In the genomic region with DNA sequence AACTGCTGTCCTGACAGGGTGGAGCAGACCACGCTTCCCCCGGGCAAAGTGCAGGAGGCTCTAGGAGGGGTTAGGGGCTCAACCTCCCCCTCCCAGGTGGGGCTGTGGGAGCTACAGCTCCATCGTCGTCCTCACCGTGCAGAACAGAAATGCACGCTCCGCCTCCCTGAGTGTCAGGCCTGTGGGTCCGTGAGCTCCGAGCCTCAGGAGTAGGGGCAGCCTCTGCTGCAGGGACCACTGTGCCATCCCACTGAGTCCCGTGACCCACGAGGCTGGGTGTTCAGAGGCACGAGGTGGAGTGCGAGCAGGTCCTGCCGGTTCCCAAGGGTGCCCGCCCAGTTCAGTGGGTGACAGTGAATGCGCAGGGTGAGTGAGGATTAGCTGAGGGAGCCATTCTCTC, we compare ENCODE assay signal across 22 cellular contexts. TPM values are rescaled to one million over a fixed set of nuclear protein-coding genes. Genes with fewer than 3 reads are reported as not detected.
DNase-seq lines count a peak whose midpoint lies in the region; ATAC-seq, FAIRE-seq and TF ChIP-seq lines count a peak whose summit lies in the region.
"Had no signal": no experiment of that assay in that cellular context is flagged by ENCODE, and none has a peak within 500 bp of the region (broad histone marks: within the 10 kb centered on the region; RNA-seq: fewer than 3 reads in every experiment).

No MANE protein-coding gene starts in this region.

- H3K79me2 ChIP-seq in MM.1S (ENCODE audit: low read length) = no peaks in the 10 kb centered on the region

- H3K4me2 ChIP-seq in MM.1S (ENCODE audit: low read depth, low read length) = no peak overlapping the region

- peak; percentile 66 for FAIRE-seq in urothelium cell line (lab: Jason Lieb, UNC)
- FAIRE-seq: GM12891, GM18507 had no signal

- 81 to 82% methylated on average over 16 of the region's 16 CpGs for WGBS in heart right ventricle, 2 donors

- no peak overlapping the region for H2AFZ ChIP-seq in MM.1S (ENCODE audit: low read length)

- TF ChIP-seq CTCF in coronary artery (IDR thresholded peaks at IDR 0.05) (no peak), heart right ventricle (IDR thresholded peaks at IDR 0.05) (no peak), MM.1S (IDR thresholded peaks at IDR 0.05; ENCODE audit: low read length) (no peak)

- peaks cover 0 to 67% (median 32%) of the 10 kb centered on the region in 9 donors for H3K4me1 ChIP-seq in heart right ventricle
- peaks cover 34% of the 10 kb centered on the region for H3K4me1 ChIP-seq in rectal smooth muscle tissue (ENCODE audit: control insufficient read depth, insufficient read depth, low read length)
- no peaks in the 10 kb centered on the region for H3K4me1 ChIP-seq in MM.1S (ENCODE audit: low read length)

- DNase-seq in coronary artery (ENCODE audit: low spot score) (peak; percentile 69), heart right ventricle (no peak), urothelium cell line (ENCODE audit: low spot score) (no peak), KG1 (lab: John Stamatoyannopoulos, UW) (no peak), MM.1S (no peak)
- DNase-seq in activated CD4-positive, alpha-beta T cell treated with anti-CD3 and anti-CD28 coated beads for 48 hours = no peak
- DNase-seq: COR-L47, GF-D8, GOT3, Karpas-422, MG63, NCI-H1105, NCI-H1694, NCI-H2107, NCI-H345, NCI-H526 treated with DMSO at 0.1 percent for 48 hours, PC-3 had no signal

- no peak overlapping the region for H3K9ac ChIP-seq in rectal smooth muscle tissue (ENCODE audit: low read length)
- no peak overlapping the region for H3K9ac ChIP-seq in MM.1S (ENCODE audit: low read length)

- peak in 6 of 8 donors; percentile 20 to 48 (median 32) for ATAC-seq in heart right ventricle
- ATAC-seq: PC-3 had no signal

- H3K36me3 ChIP-seq in heart right ventricle (no peaks in the 10 kb centered on the region), rectal smooth muscle tissue (ENCODE audit: control insufficient read depth, insufficient read depth, low read length) (no peaks in the 10 kb centered on the region), MM.1S (replicated peaks; ENCODE audit: insufficient read depth, low read length) (no peaks in the 10 kb centered on the region)
- H3K36me3 ChIP-seq: MG63, SJSA1 had no signal

- no peaks in the 10 kb centered on the region for H3K9me2 ChIP-seq in MM.1S (replicated peaks; ENCODE audit: insufficient read depth, low read length)

- H3F3A ChIP-seq in MM.1S (ENCODE audit: insufficient read depth, low read length) = no peaks in the 10 kb centered on the region

- H4K20me1 ChIP-seq in MM.1S (ENCODE audit: insufficient read depth, low read length) = no peaks in the 10 kb centered on the region

- H3K27ac ChIP-seq in coronary artery (peak overlapping the region; percentile 65 to 76), heart right ventricle (peak overlapping the region in 4 of 10 donors; percentile 6 to 29 (median 16)), rectal smooth muscle tissue (ENCODE audit: low read depth, low read length) (peak overlapping the region; percentile 75), MM.1S (ENCODE audit: low read length) (no peak overlapping the region)
- H3K27ac ChIP-seq: RWPE1, SJSA1 had no signal

- H3K9me3 ChIP-seq in heart right ventricle (peaks cover 0 to 5% (median 0%) of the 10 kb centered on the region in 11 donors), MM.1S (replicated peaks; ENCODE audit: insufficient read depth, low read length) (no peaks in the 10 kb centered on the region)
- H3K9me3 ChIP-seq: MG63, SJSA1 had no signal

- intact Hi-C loops in heart right ventricle (cut with DNase I) = no loop called here

- H3K27me3 ChIP-seq in heart right ventricle (no peaks in the 10 kb centered on the region), rectal smooth muscle tissue (ENCODE audit: control insufficient read depth, insufficient read depth, low read length) (no peaks in the 10 kb centered on the region), MM.1S (replicated peaks; ENCODE audit: insufficient read depth, low read length) (no peaks in the 10 kb centered on the region)
- H3K27me3 ChIP-seq: MG63, SJSA1 had no signal

- H3K4me3 ChIP-seq in coronary artery = peak overlapping the region; percentile 18
- no peak overlapping the region for H3K4me3 ChIP-seq in heart right ventricle
- no peak overlapping the region for H3K4me3 ChIP-seq in rectal smooth muscle tissue (ENCODE audit: low read length)
- H3K4me3 ChIP-seq in MM.1S (ENCODE audit: low read length) = no peak overlapping the region
- H3K4me3 ChIP-seq: MG63, SJSA1 had no signal

RNA-seq across cellular contexts. Expression of a gene that starts 48.6 kb away (rescaled TPM):
- 100 to 1,000 TPM; 146 to 222 (median 187) TPM for total RNA-seq in heart right ventricle
- 10 to 100 TPM; 19.1 to 68.9 TPM for polyA plus RNA-seq in heart right ventricle
- total RNA-seq: PC-3 had no signal
